In genomic region chr2:126656311-126657145, GRCh38 we compare ENCODE assay signal across 9 cellular contexts. TPM values are rescaled to one million over a fixed set of nuclear protein-coding genes. Genes with fewer than 3 reads are reported as not detected.
DNase-seq lines count a peak whose midpoint lies in the region; ATAC-seq and TF ChIP-seq lines count a peak whose summit lies in the region.
"Had no signal": no experiment of that assay in that cellular context is flagged by ENCODE, and none has a peak within 500 bp of the region (broad histone marks: within the 10 kb centered on the region; RNA-seq: fewer than 3 reads in every experiment).

No MANE protein-coding gene starts in this region.

- peak overlapping the region; percentile 74 for H3K4me3 ChIP-seq in OCI-LY7 (ENCODE audit: low read depth, low read length, poor library complexity, severe bottlenecking)
- H3K4me3 ChIP-seq in iPS-11a (ENCODE audit: low read depth, low read length) = peak overlapping the region; percentile 44
- H3K4me3 ChIP-seq in skeletal muscle tissue (ENCODE audit: low read length in 3 of 3) = peak overlapping the region; percentile 69 to 82 (median 78)

- no peak for TF ChIP-seq CTCF in GM13977 (IDR thresholded peaks at IDR 0.05; ENCODE audit: extremely low read depth, insufficient read depth, missing control alignments)
- no peak for TF ChIP-seq CTCF in OCI-LY7 (conservative IDR thresholded peaks at IDR 0.05; ENCODE audit: low read length)

- H3K79me2 ChIP-seq in OCI-LY7 (ENCODE audit: insufficient read depth, low read depth, low read length) = peaks cover 49% of the 10 kb centered on the region

- no peaks in the 10 kb centered on the region for H3K9me3 ChIP-seq in OCI-LY7 (ENCODE audit: low read length)
- no peaks in the 10 kb centered on the region for H3K9me3 ChIP-seq in skeletal muscle tissue (ENCODE audit: control insufficient read depth in 3 of 3, low read length in 3 of 3)

- CTCF ChIA-PET in OCI-LY7 (lab: Charles Lee; ENCODE audit: unreplicated experiment) = no interaction called here

- H2AFZ ChIP-seq in OCI-LY7 (ENCODE audit: low read length) = peak overlapping the region; percentile 82; the same call in 1 of the 2 replicates

- H3K4me1 ChIP-seq in OCI-LY7 (ENCODE audit: insufficient read depth, low read length, poor library complexity, severe bottlenecking) (peaks cover 45% of the 10 kb centered on the region), skeletal muscle tissue (ENCODE audit: control insufficient read depth in 3 of 3, insufficient read depth in 3 of 3, low read length in 3 of 3) (peaks cover 54 to 56% (median 54%) of the 10 kb centered on the region in 3 donors)

- POLR2A ChIA-PET in OCI-LY7 (lab: Charles Lee) = interaction anchor here (0.6 kb wide), 1 partner anchor 117 kb away, joined by 4 read pairs; no protein-coding TSS in a partner anchor

- in situ Hi-C loops in GM13977 (cut with MboI; ENCODE audit: low pct_unique_long_range_greater_than_20kb, low sequenced_read_pairs, unreplicated experiment) = no loop called here

- no peaks in the 10 kb centered on the region for H3K27me3 ChIP-seq in skeletal muscle tissue (ENCODE audit: control insufficient read depth in 3 of 3, insufficient read depth in 3 of 3, low read length in 3 of 3)

- TSS peak; percentile 68 for BruUV-seq in OCI-LY7 (replicated peaks; lab: Mats Ljungman, UMichigan)

- intact Hi-C loops in OCI-LY7 (cut with micrococcal nuclease; ENCODE audit: unreplicated experiment) = loop anchor here (1.0 to 5.0 kb wide), 2 partner anchors 10 to 731 kb away; partner anchors contain the start of gene MAP3K2

- no peaks in the 10 kb centered on the region for H4K20me1 ChIP-seq in OCI-LY7 (ENCODE audit: insufficient read depth, low read length)

- H3K36me3 ChIP-seq in OCI-LY7 (ENCODE audit: insufficient read depth, low read length) (peaks cover 14% of the 10 kb centered on the region), skeletal muscle tissue (ENCODE audit: control insufficient read depth in 3 of 3, insufficient read depth in 3 of 3, low read length in 3 of 3) (peaks cover 0 to 3% (median 0%) of the 10 kb centered on the region in 3 donors)

- peak overlapping the region; percentile 79 for H3K4me2 ChIP-seq in OCI-LY7 (ENCODE audit: low read length)

- DNase-seq in GM13977 (ENCODE audit: low spot score) (peak; percentile 69), OCI-LY7 (ENCODE audit: low spot score) (peak; percentile 52), amniotic epithelial cell (ENCODE audit: low read depth) (peak; percentile 47), occipital lobe (lab: John Stamatoyannopoulos, UW) (no peak), SHP77 treated with DMSO at 0.1 percent for 48 hours (lab: John Stamatoyannopoulos, UW) (no peak)

- ATAC-seq in HG02610 (IDR thresholded peaks at IDR 0.05; ENCODE audit: unreplicated experiment) = peak; percentile 22

- H3K27ac ChIP-seq in OCI-LY7 (ENCODE audit: low read depth, low read length, poor library complexity, severe bottlenecking) (peak overlapping the region; percentile 82), skeletal muscle tissue (ENCODE audit: low read depth, low read length) (peak overlapping the region; percentile 94)
- H3K27ac ChIP-seq: VCaP had no signal

- peak overlapping the region; percentile 93 to 98 (median 94) for H3K9ac ChIP-seq in skeletal muscle tissue (ENCODE audit: low read depth in 1 of 3, low read length in 3 of 3)

- no peaks in the 10 kb centered on the region for H3K9me2 ChIP-seq in OCI-LY7 (ENCODE audit: insufficient read depth, low read length)

RNA-seq across cellular contexts. Expression of gene GYPC, which starts 0.6 kb away (rescaled TPM):
- total RNA-seq in OCI-LY7 (2014; rRNA removed; shearing (Covaris generic)) = 117 and 154 TPM in 2 replicates
- total RNA-seq in OCI-LY7 (2022) (96.4 and 107 TPM in 2 replicates), skeletal muscle tissue (238 TPM), occipital lobe (17.0 TPM)

Comparison
In these comparisons a context has a peak if more than half of its experiments do, and no peak if none do; other contexts are left out.
1. DNase-seq: peak in GM13977 (single experiment), OCI-LY7 (single experiment) and amniotic epithelial cell (single experiment); none in occipital lobe (single experiment) and SHP77 treated with DMSO at 0.1 percent for 48 hours (single experiment).
2. Peak in every context shown above with its lines, with median percentiles within 50 percentile points of each other: H3K4me3 ChIP-seq.